Comparison of ENCODE assay signal across 24 cellular contexts in the genomic region with DNA sequence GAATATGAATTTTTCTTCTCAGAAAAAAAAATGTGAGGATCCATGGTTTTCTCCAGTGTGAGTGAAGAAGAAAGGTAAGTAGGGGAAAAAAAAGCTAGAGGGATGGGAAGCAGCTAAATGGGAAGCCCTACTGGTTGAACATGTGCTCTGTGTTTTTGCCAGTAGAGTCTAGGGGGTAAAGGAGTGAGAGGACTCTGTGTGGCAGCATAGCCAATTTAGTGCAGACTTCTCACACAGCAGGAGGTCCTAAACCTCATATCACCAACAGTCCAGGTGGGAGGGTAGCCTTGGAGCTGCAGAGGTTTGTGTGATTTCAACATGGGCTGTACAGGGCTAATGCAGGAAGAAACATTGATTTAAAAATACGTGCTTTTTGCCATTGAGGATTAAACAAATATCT.
A peak's percentile ranks its signal among the peaks of the same experiment; 100 is the strongest.
DNase-seq lines count a peak whose midpoint lies in the region; ATAC-seq and TF ChIP-seq lines count a peak whose summit lies in the region.
"Had no signal": no experiment of that assay in that cellular context is flagged by ENCODE, and none has a peak within 500 bp of the region (broad histone marks: within the 10 kb centered on the region; RNA-seq: fewer than 3 reads in every experiment).

No MANE protein-coding gene starts in this region.

- H3K27me3 ChIP-seq in GM23338 (ENCODE audit: insufficient read depth) (no peaks in the 10 kb centered on the region), H9 (ENCODE audit: insufficient read depth, low read length) (no peaks in the 10 kb centered on the region), iPS-20b (ENCODE audit: insufficient read depth, low read length) (no peaks in the 10 kb centered on the region), SK-N-SH (ENCODE audit: insufficient read depth) (no peaks in the 10 kb centered on the region), gastroesophageal sphincter (no peaks in the 10 kb centered on the region)
- no peaks in the 10 kb centered on the region for H3K27me3 ChIP-seq in effector memory CD4-positive, alpha-beta T cell (replicated peaks; ENCODE audit: control insufficient read depth, insufficient read depth, low read length, poor library complexity, severe bottlenecking)

- H3K23me2 ChIP-seq in H9 (ENCODE audit: insufficient read length, low read depth, low read length, poor library complexity, severe bottlenecking): no peaks in the 10 kb centered on the region

- ATAC-seq in GM23338 (no peak), WTC11 (peak; percentile 57), gastroesophageal sphincter (no peak)
- ATAC-seq: Panc1 had no signal

- no peak overlapping the region for H3K9ac ChIP-seq in H9 (ENCODE audit: extremely low read depth, insufficient read length, low read length)
- H3K9ac ChIP-seq in iPS-20b (ENCODE audit: low read depth, low read length): peak overlapping the region; percentile 22; the same call in 1 of the 2 replicates
- H3K9ac ChIP-seq in SK-N-SH: no peak overlapping the region

- no peak overlapping the region for H2BK15ac ChIP-seq in H9 (ENCODE audit: low read depth, low read length)

- no peak for TF ChIP-seq POLR2A in gastroesophageal sphincter (IDR thresholded peaks at IDR 0.05)

- DNase-seq in GM23338 (ENCODE audit: low spot score) (no peak), H9 (no peak), WTC11 (ENCODE audit: low spot score) (no peak), SK-N-SH (no peak)
- no peak for DNase-seq in effector memory CD4-positive, alpha-beta T cell
- DNase-seq: CD4-positive, alpha-beta memory T cell; COR-L47; DMS79; EL; GF-D8; HFFc6; NCI-H1048; NCI-H1436; NCI-H187; NCI-H2081 treated with DMSO at 0.1 percent for 48 hours; NCI-H526 treated with DMSO at 0.1 percent for 48 hours; SHP77; T-helper 1 cell had no signal

- peaks cover 14% of the 10 kb centered on the region for H3K36me3 Mint-ChIP-seq in GM23338 (ENCODE audit: low read depth)
- H3K36me3 Mint-ChIP-seq in H9 (ENCODE audit: insufficient read depth in 1 of 3, low read depth in 3 of 3): peaks cover 4 to 11% (median 10%) of the 10 kb centered on the region in 3 experiments; a peak in 6 of 7 replicates
- peaks cover 18% of the 10 kb centered on the region for H3K36me3 Mint-ChIP-seq in WTC11
- H3K36me3 Mint-ChIP-seq: CD4-positive, alpha-beta memory T cell had no signal

- H3K79me2 ChIP-seq in GM23338 (replicated peaks; ENCODE audit: insufficient read depth): no peaks in the 10 kb centered on the region
- no peaks in the 10 kb centered on the region for H3K79me2 ChIP-seq in H9 (ENCODE audit: insufficient read depth, low read length)
- no peaks in the 10 kb centered on the region for H3K79me2 ChIP-seq in SK-N-SH (ENCODE audit: insufficient read depth)

- H3K56ac ChIP-seq in H9 (ENCODE audit: insufficient read length, low read depth, low read length): no peak overlapping the region

- H3K4me3 Mint-ChIP-seq in GM23338 (no peak overlapping the region), H9 (no peak overlapping the region), WTC11 (0 out of 2 replicates have a peak overlapping the region, but pooled peaks have one; percentile 33)
- H3K4me3 Mint-ChIP-seq: CD4-positive, alpha-beta memory T cell; HFFc6 had no signal

- H4K8ac ChIP-seq in H9 (replicated peaks; ENCODE audit: insufficient read length, low read depth, low read length): no peak overlapping the region

- no peak overlapping the region for H2BK20ac ChIP-seq in H9 (ENCODE audit: low read depth, low read length, poor library complexity, severe bottlenecking)

- H3K4me2 ChIP-seq in GM23338: peak overlapping the region; percentile 63; the same call in 1 of the 2 replicates
- H3K4me2 ChIP-seq in H9 (ENCODE audit: insufficient read depth, insufficient read length, low read length): no peak overlapping the region
- no peak overlapping the region for H3K4me2 ChIP-seq in SK-N-SH

- POLR2A ChIA-PET in WTC11 (lab: Charles Lee) (no interaction called here), SK-N-SH (lab: Yijun Ruan, JAX) (interaction anchor here (0.6 kb wide), 1 partner anchor 1103 kb away, joined by 3 read pairs; no protein-coding TSS in a partner anchor)

- H3K27me3 Mint-ChIP-seq in GM23338 (ENCODE audit: insufficient read depth, low read depth, poor library complexity) (no peaks in the 10 kb centered on the region), H9 (ENCODE audit: low read depth) (no peaks in the 10 kb centered on the region), WTC11 (ENCODE audit: low read depth) (no peaks in the 10 kb centered on the region)
- H3K27me3 Mint-ChIP-seq: CD4-positive, alpha-beta memory T cell had no signal

- no peak overlapping the region for H3K18ac ChIP-seq in H9 (ENCODE audit: insufficient read length, low read depth, low read length)

- H3K9me3 ChIP-seq in H9 (ENCODE audit: control insufficient read depth, low read depth, low read length) (no peaks in the 10 kb centered on the region), iPS-20b (ENCODE audit: insufficient read depth, low read depth, low read length) (no peaks in the 10 kb centered on the region), SK-N-SH (no peaks in the 10 kb centered on the region), gastroesophageal sphincter (no peaks in the 10 kb centered on the region)
- H3K9me3 ChIP-seq in effector memory CD4-positive, alpha-beta T cell (ENCODE audit: control insufficient read depth, low read length): no peaks in the 10 kb centered on the region
- H3K9me3 ChIP-seq: HAP-1 had no signal

- no peak overlapping the region for H3K27ac ChIP-seq in GM23338 (ENCODE audit: low read depth)
- no peak overlapping the region for H3K27ac ChIP-seq in H9 (ENCODE audit: insufficient read length, low read depth, low read length)
- no peak overlapping the region for H3K27ac ChIP-seq in iPS-20b (ENCODE audit: low read length)
- H3K27ac ChIP-seq in SK-N-SH (ENCODE audit: low read depth in 2 of 2, low read length in 1 of 2): no peak overlapping the region
- no peak overlapping the region for H3K27ac ChIP-seq in gastroesophageal sphincter
- H3K27ac ChIP-seq in effector memory CD4-positive, alpha-beta T cell (ENCODE audit: insufficient read depth, low read length, poor library complexity, severe bottlenecking): no peak overlapping the region
- H3K27ac ChIP-seq: HL-60, RWPE1 had no signal

- no peaks in the 10 kb centered on the region for H3K79me1 ChIP-seq in H9 (ENCODE audit: insufficient read depth, low read depth, low read length, poor library complexity, severe bottlenecking)

- no peak overlapping the region for H2BK120ac ChIP-seq in H9 (ENCODE audit: low read depth, low read length, poor library complexity, severe bottlenecking)

- TF ChIP-seq CTCF in GM23338 (conservative IDR thresholded peaks at IDR 0.05; ENCODE audit: low read depth in 2 of 2): no peak
- TF ChIP-seq CTCF in H9 (conservative IDR thresholded peaks at IDR 0.05): no peak
- no peak for TF ChIP-seq CTCF in WTC11 (IDR thresholded peaks at IDR 0.05)
- TF ChIP-seq CTCF in SK-N-SH (IDR thresholded peaks at IDR 0.05): no peak
- TF ChIP-seq CTCF in gastroesophageal sphincter (IDR thresholded peaks at IDR 0.05): no peak

- no peak overlapping the region for H2AK5ac ChIP-seq in H9 (ENCODE audit: insufficient read length, low read length)

- no peak overlapping the region for H3K14ac ChIP-seq in H9 (ENCODE audit: insufficient read depth, low read length)

- H3F3A ChIP-seq in GM23338 (replicated peaks; ENCODE audit: low read depth) (no peaks in the 10 kb centered on the region), SK-N-SH (replicated peaks; ENCODE audit: insufficient read depth) (no peaks in the 10 kb centered on the region)

- no peak for TF ChIP-seq EP300 in SK-N-SH (IDR thresholded peaks at IDR 0.05; ENCODE audit: borderline replicate concordance in 1 of 2, low read depth in 1 of 2, low read length in 1 of 2)
- no peak for TF ChIP-seq EP300 in gastroesophageal sphincter (IDR thresholded peaks at IDR 0.05)

- no CpG with 5 or more reads among the region's 1 CpG for WGBS in H9 (ENCODE audit: extremely low coverage, insufficient read length, low lambda C conversion rate)
- WGBS in SK-N-SH (ENCODE audit: low lambda C conversion rate): 27% methylated on average over 1 of the region's 1 CpG
- WGBS in gastroesophageal sphincter (ENCODE audit: low coverage in 1 of 2), 2 donors: 50 to 71% methylated on average over 1 of the region's 1 CpG

- H3K4me3 ChIP-seq in GM23338 (no peak overlapping the region), iPS-20b (ENCODE audit: low read length) (no peak overlapping the region), SK-N-SH (ENCODE audit: low read depth in 2 of 2, low read length in 1 of 2) (no peak overlapping the region), gastroesophageal sphincter (no peak overlapping the region)
- H3K4me3 ChIP-seq in effector memory CD4-positive, alpha-beta T cell (ENCODE audit: insufficient read depth, low read depth, low read length, poor library complexity, severe bottlenecking): no peak overlapping the region
- H3K4me3 ChIP-seq: HAP-1 had no signal

- no peak overlapping the region for H2BK12ac ChIP-seq in H9 (ENCODE audit: insufficient read length, low read depth, low read length)

- H4K20me1 ChIP-seq in GM23338 (replicated peaks; ENCODE audit: insufficient read depth): no peaks in the 10 kb centered on the region
- no peaks in the 10 kb centered on the region for H4K20me1 ChIP-seq in H9 (ENCODE audit: control insufficient read depth, insufficient read depth, insufficient read length)
- no peaks in the 10 kb centered on the region for H4K20me1 ChIP-seq in SK-N-SH (ENCODE audit: insufficient read depth)

- H4K5ac ChIP-seq in H9 (ENCODE audit: insufficient read length, low read depth, low read length): no peak overlapping the region

- no peak overlapping the region for H3K4ac ChIP-seq in H9 (ENCODE audit: low read depth, low read length)

- CTCF ChIA-PET in WTC11 (lab: Charles Lee): interaction anchor here (0.5 to 1.1 kb wide), 3 partner anchors 10 to 1065 kb away, joined by 3 to 4 read pairs (median 3); no protein-coding TSS in a partner anchor
- CTCF ChIA-PET in SK-N-SH (lab: Yijun Ruan, JAX): no interaction called here

- H3K36me3 ChIP-seq in GM23338 (ENCODE audit: insufficient read depth) (no peaks in the 10 kb centered on the region), iPS-20b (ENCODE audit: insufficient read depth, low read depth, low read length) (no peaks in the 10 kb centered on the region), SK-N-SH (replicated peaks in 1 of 2; ENCODE audit: control insufficient read depth in 1 of 2, insufficient read depth in 2 of 2, low read length in 1 of 2) (no peaks in the 10 kb centered on the region), gastroesophageal sphincter (no peaks in the 10 kb centered on the region)
- no peaks in the 10 kb centered on the region for H3K36me3 ChIP-seq in effector memory CD4-positive, alpha-beta T cell (ENCODE audit: control insufficient read depth, insufficient read depth, low read length)
- H3K36me3 ChIP-seq: HAP-1 had no signal

- H3K4me1 ChIP-seq in GM23338 (ENCODE audit: insufficient read depth): peaks cover 25% of the 10 kb centered on the region
- peaks cover 8% of the 10 kb centered on the region; the same call in 1 of the 2 replicates for H3K4me1 ChIP-seq in H9 (ENCODE audit: insufficient read depth, low read length)
- peaks cover 20% of the 10 kb centered on the region; the same call in 1 of the 2 replicates for H3K4me1 ChIP-seq in iPS-20b (ENCODE audit: insufficient read depth, low read length)
- no peaks in the 10 kb centered on the region for H3K4me1 ChIP-seq in SK-N-SH (ENCODE audit: control insufficient read depth in 1 of 2, insufficient read depth in 2 of 2, low read depth in 1 of 2, low read length in 1 of 2)
- H3K4me1 ChIP-seq in gastroesophageal sphincter: no peaks in the 10 kb centered on the region
- H3K4me1 ChIP-seq in effector memory CD4-positive, alpha-beta T cell (ENCODE audit: control insufficient read depth, insufficient read depth, low read length, poor library complexity, severe bottlenecking): no peaks in the 10 kb centered on the region
- H3K4me1 ChIP-seq: HAP-1 had no signal

- no peak overlapping the region for H3T11ph ChIP-seq in H9 (ENCODE audit: low read length)

- no peak overlapping the region for H4K91ac ChIP-seq in H9 (ENCODE audit: insufficient read length, low read depth, low read length)

- no peak overlapping the region for H2BK5ac ChIP-seq in H9 (ENCODE audit: insufficient read length, low read length)

- H3K4me1 Mint-ChIP-seq in GM23338 (peaks cover 21% of the 10 kb centered on the region), H9 (peaks cover 29 to 33% of the 10 kb centered on the region in 2 experiments), WTC11 (peaks cover 52% of the 10 kb centered on the region)
- H3K4me1 Mint-ChIP-seq: CD4-positive, alpha-beta memory T cell had no signal

- H2AFZ ChIP-seq in GM23338: 0 out of 2 replicates have a peak overlapping the region, but pooled peaks have one; percentile 53
- H2AFZ ChIP-seq in H9 (ENCODE audit: low read length): no peak overlapping the region
- H2AFZ ChIP-seq in SK-N-SH (ENCODE audit: low read depth): no peak overlapping the region

- no peak overlapping the region for H3K23ac ChIP-seq in H9 (ENCODE audit: insufficient read length, low read depth, low read length)

- peaks cover 4% of the 10 kb centered on the region; the same call in 1 of the 2 replicates for H3K9me2 ChIP-seq in GM23338 (ENCODE audit: insufficient read depth)
- no peaks in the 10 kb centered on the region for H3K9me2 ChIP-seq in SK-N-SH

- H3K9me3 Mint-ChIP-seq in GM23338: peaks cover 4% of the 10 kb centered on the region
- peaks cover 0 to 6% of the 10 kb centered on the region in 2 experiments; a peak in 3 of 5 replicates for H3K9me3 Mint-ChIP-seq in H9
- peaks cover 14% of the 10 kb centered on the region for H3K9me3 Mint-ChIP-seq in WTC11
- H3K9me3 Mint-ChIP-seq: HFFc6 had no signal

- TF ChIP-seq RAD21 in SK-N-SH (IDR thresholded peaks at IDR 0.05; ENCODE audit: low read length): no peak

- H3K27ac Mint-ChIP-seq in GM23338: peak overlapping the region; percentile 95
- peak overlapping the region in 2 of 3 experiments; percentile 41 to 55; a peak in 3 of 7 replicates for H3K27ac Mint-ChIP-seq in H9
- H3K27ac Mint-ChIP-seq in WTC11: peak overlapping the region; percentile 89; the same call in 1 of the 2 replicates
- H3K27ac Mint-ChIP-seq: CD4-positive, alpha-beta memory T cell; HFFc6 had no signal
